9 cellular contexts compared by ENCODE assay signal in genomic region chr5:134138416-134139376, GRCh38. TPM values are rescaled to one million over a fixed set of nuclear protein-coding genes. Genes with fewer than 3 reads are reported as not detected.
DNase-seq lines count a peak whose midpoint lies in the region; ATAC-seq and TF ChIP-seq lines count a peak whose summit lies in the region.
"Had no signal": no experiment of that assay in that cellular context is flagged by ENCODE, and none has a peak within 500 bp of the region (broad histone marks: within the 10 kb centered on the region; RNA-seq: fewer than 3 reads in every experiment).

No MANE protein-coding gene starts in this region.

- ATAC-seq in GM18519 (IDR thresholded peaks at IDR 0.05; ENCODE audit: low FRiP score, unreplicated experiment) (peak; percentile 53), HG02763 (IDR thresholded peaks at IDR 0.05; ENCODE audit: unreplicated experiment) (peak; percentile 53), sciatic nerve (no peak)

- TF ChIP-seq CTCF in choroid plexus epithelial cell (conservative IDR thresholded peaks at IDR 0.05; ENCODE audit: low read depth, low read length), result no peak

- DNase-seq in T1000 (lab: John Stamatoyannopoulos, UW) (peak; percentile 43), choroid plexus epithelial cell (ENCODE audit: low read depth) (peak; percentile 23), putamen (ENCODE audit: low spot score) (no peak), sciatic nerve (ENCODE audit: low spot score) (no peak), NCI-H2171 (lab: John Stamatoyannopoulos, UW) (no peak)
- peak; percentile 69 for DNase-seq in stimulated activated CD4-positive, alpha-beta T cell treated with anti-CD3 and anti-CD28 coated beads, Interleukin-4, amount 100 ng/mL, for 1 hour

- intact Hi-C loops in sciatic nerve (cut with DNase I), result loop anchor here (5.0 kb wide), 1 partner anchor 96 kb away; no protein-coding TSS in a partner anchor

- H3K4me3 ChIP-seq in choroid plexus epithelial cell (ENCODE audit: low read depth, low read length), result no peak overlapping the region
- H3K4me3 ChIP-seq: heart left ventricle had no signal

RNA-seq across cellular contexts. Expression of gene TCF7, which starts 24.2 kb away (rescaled TPM):
- 8.5 TPM for total RNA-seq in sciatic nerve

RNA-seq across cellular contexts. Expression of gene SKP1, which starts 38.1 kb away (rescaled TPM):
- total RNA-seq in sciatic nerve, result 295 TPM

Comparison
In these comparisons a context has a peak if more than half of its experiments do, and no peak if none do; other contexts are left out.
1. DNase-seq: peak in T1000 (single experiment), choroid plexus epithelial cell (single experiment) and stimulated activated CD4-positive, alpha-beta T cell treated with anti-CD3 and anti-CD28 coated beads, Interleukin-4, amount 100 ng/mL, for 1 hour (single experiment); none in putamen (single experiment), sciatic nerve (single experiment) and NCI-H2171 (single experiment).